7 cellular contexts compared by ENCODE assay signal in genomic region chr9:86246752-86247161, GRCh38. TPM values are rescaled to one million over a fixed set of nuclear protein-coding genes. Genes with fewer than 3 reads are reported as not detected.
A peak's percentile ranks its signal among the peaks of the same experiment; 100 is the strongest.
DNase-seq lines count a peak whose midpoint lies in the region; ATAC-seq and TF ChIP-seq lines count a peak whose summit lies in the region.

No MANE protein-coding gene starts in this region.

- ATAC-seq in GM19023 (IDR thresholded peaks at IDR 0.05; ENCODE audit: unreplicated experiment) = peak; percentile 79
- ATAC-seq in HG02642 (IDR thresholded peaks at IDR 0.05; ENCODE audit: poor library complexity, unreplicated experiment) = peak; percentile 90
- no peak for ATAC-seq in stimulated activated naive CD8-positive, alpha-beta T cell treated with anti-CD3 and anti-CD28 coated beads, Interleukin-15, Interleukin-2, amounts not matched to agents 100 U/mL and 50 U/mL, for 24 hours

- peak overlapping the region; percentile 50 for H3K27ac Mint-ChIP-seq in osteocyte (ENCODE audit: unreplicated experiment)

- in situ Hi-C loops in SK-MEL-5 (cut with HindIII; ENCODE audit: low pct_unique_long_range_greater_than_20kb, low sequenced_read_pairs) = no loop called here

- DNase-seq in SK-MEL-5 (ENCODE audit: low read depth, low spot score) = peak; percentile 90
- no peak for DNase-seq in osteocyte (ENCODE audit: extremely low spot score, unreplicated experiment)
- DNase-seq in activated CD4-positive, alpha-beta T cell treated with anti-CD3 and anti-CD28 coated beads for 1 hour = no peak
- DNase-seq in stimulated activated naive CD8-positive, alpha-beta T cell treated with anti-CD3 and anti-CD28 coated beads, Interleukin-15, Interleukin-2, amounts not matched to agents 100 U/mL and 50 U/mL, for 24 hours = no peak
- DNase-seq in NCI-H187 treated with DMSO at 0.1 percent for 48 hours (lab: John Stamatoyannopoulos, UW) = no peak

- no peaks in the 10 kb centered on the region for H3K36me3 Mint-ChIP-seq in osteocyte (ENCODE audit: unreplicated experiment)

- H3K4me1 Mint-ChIP-seq in osteocyte (ENCODE audit: unreplicated experiment) = peaks cover 20% of the 10 kb centered on the region

- H3K27me3 Mint-ChIP-seq in osteocyte (ENCODE audit: unreplicated experiment) = no peaks in the 10 kb centered on the region

- peak; percentile 26 for TF ChIP-seq CTCF in osteocyte (IDR thresholded peaks at IDR 0.05)

- no peak overlapping the region for H3K4me3 Mint-ChIP-seq in osteocyte (ENCODE audit: unreplicated experiment)

- no peaks in the 10 kb centered on the region for H3K9me3 Mint-ChIP-seq in osteocyte (ENCODE audit: unreplicated experiment)

RNA-seq across cellular contexts. Expression of gene C9orf153, which starts 12.7 kb away (rescaled TPM):
- total RNA-seq in SK-MEL-5 (2014; rRNA removed; shearing (Covaris generic)) = 0.98 TPM in 1 of 2 replicates, not detected in the other
- 0.23 TPM in 1 of 2 replicates, not detected in the other for polyA plus RNA-seq in SK-MEL-5 (2015; cell fraction: cytosol; rRNA removed)
- not detected in 2 replicates for polyA plus RNA-seq in SK-MEL-5 (2015; cell fraction: nucleus; rRNA removed)
- 0.40 TPM in 1 of 2 replicates, not detected in the other for total RNA-seq in osteocyte

RNA-seq across cellular contexts. Expression of gene ISCA1, which starts 35.6 kb away (rescaled TPM):
- total RNA-seq in SK-MEL-5 (2014; rRNA removed; shearing (Covaris generic)) = 108 and 120 TPM in 2 replicates
- 67.2 and 80.1 TPM in 2 replicates for polyA plus RNA-seq in SK-MEL-5 (2015; cell fraction: cytosol; rRNA removed)
- polyA plus RNA-seq in SK-MEL-5 (2015; cell fraction: nucleus; rRNA removed) = 34.9 and 46.6 TPM in 2 replicates
- 32.9 and 33.9 TPM in 2 replicates for total RNA-seq in osteocyte
